Comparison of ENCODE assay signal across 18 cellular contexts in genomic region chr7:69282941-69283340, GRCh38.
"Had no signal": no experiment of that assay in that cellular context is flagged by ENCODE, and none has a peak within 500 bp of the region (broad histone marks: within the 10 kb centered on the region; RNA-seq: fewer than 3 reads in every experiment).

No MANE protein-coding gene starts in this region.

- H3K27ac ChIP-seq: cardiac muscle cell had no signal

- DNase-seq: activated CD4-positive, alpha-beta memory T cell treated with anti-CD3 and anti-CD28 coated beads for 36 hours; activated CD4-positive, alpha-beta T cell treated with anti-CD3 and anti-CD28 coated beads, Interleukin-2, amount 10 ng/mL, durations not matched to agents 7 days and 5 days; activated CD4-positive, CD25-positive, alpha-beta regulatory T cell; activated CD8-positive, alpha-beta memory T cell treated with anti-CD3 and anti-CD28 coated beads for 24 hours; activated effector memory CD4-positive, alpha-beta T cell treated with anti-CD3 and anti-CD28 coated beads, Interleukin-2, amount 50 U/mL, for 16 hours; activated naive CD4-positive, alpha-beta T cell treated with Interleukin-2 at 50 U/mL for 16 hours; activated T-cell treated with anti-CD3 and anti-CD28 coated beads, Interleukin-2, amount 50 U/mL, for 4 hours; KG1; NCI-H1048; NCI-H146; NCI-H187 treated with DMSO at 0.1 percent for 48 hours; NCI-H2081 treated with DMSO at 0.1 percent for 48 hours; NCI-H524; PC-3; SIG-M5; T-helper 17 cell; T1000 had no signal

- H3K36me3 ChIP-seq: cardiac muscle cell had no signal

- H3K4me3 ChIP-seq: cardiac muscle cell had no signal

- ATAC-seq: activated T-cell treated with anti-CD3 and anti-CD28 coated beads, Interleukin-2, amount 50 U/mL, for 4 hours; PC-3; T-helper 17 cell had no signal

- H3K27me3 ChIP-seq: cardiac muscle cell had no signal
